In genomic region chr16:50152807-50153647, GRCh38 we compare ENCODE assay signal across 8 cellular contexts. TPM values are rescaled to one million over a fixed set of nuclear protein-coding genes. Genes with fewer than 3 reads are reported as not detected.
DNase-seq lines count a peak whose midpoint lies in the region; ATAC-seq and TF ChIP-seq lines count a peak whose summit lies in the region.

Gene TENT4B, plus strand, starts transcription at chr16:50153306. Its CDS starts 316 bp downstream, at chr16:50153622.

- H3K4me1 ChIP-seq in liver (ENCODE audit: control insufficient read depth in 4 of 4, insufficient read depth in 4 of 4, low read length in 3 of 4) = peaks cover 4 to 29% (median 13%) of the 10 kb centered on the region in 4 donors

- H3K4me3 ChIP-seq in AG10803 (ENCODE audit: low read length) = peak within 1 kb of the TSS; percentile 85
- H3K4me3 ChIP-seq in liver (ENCODE audit: low read depth in 1 of 3, low read length in 3 of 3) = peak within 1 kb of the TSS; percentile 87 to 97 (median 89)

- no peaks in the 10 kb centered on the region for H3K27me3 Mint-ChIP-seq in dendritic cell treated with granulocyte-macrophage colony-stimulating factor and Interleukin-4, amounts not matched to agents 40 ng/mL and 50 ng/mL, for 4 days

- H3K9ac ChIP-seq in liver (ENCODE audit: low read depth in 1 of 2, low read length in 2 of 2) = peak within 1 kb of the TSS; percentile 64 to 92

- peak within 1 kb of the TSS; percentile 91 for H3K27ac Mint-ChIP-seq in dendritic cell treated with granulocyte-macrophage colony-stimulating factor and Interleukin-4, amounts not matched to agents 40 ng/mL and 50 ng/mL, for 4 days

- no peaks in the 10 kb centered on the region for H3K9me3 ChIP-seq in liver (ENCODE audit: control insufficient read depth in 4 of 4, low read length in 3 of 4)

- H3K27me3 ChIP-seq in liver (ENCODE audit: control insufficient read depth in 4 of 4, insufficient read depth in 4 of 4, low read length in 3 of 4) = no peaks in the 10 kb centered on the region

- TF ChIP-seq RAD21 in liver (IDR thresholded peaks at IDR 0.05) = no peak

- H3K4me1 Mint-ChIP-seq in dendritic cell treated with granulocyte-macrophage colony-stimulating factor and Interleukin-4, amounts not matched to agents 40 ng/mL and 50 ng/mL, for 4 days (ENCODE audit: low read depth) = peaks cover 33% of the 10 kb centered on the region

- intact Hi-C loops in dendritic cell treated with granulocyte-macrophage colony-stimulating factor and Interleukin-4, amounts not matched to agents 40 ng/mL and 50 ng/mL, for 4 days (cut with micrococcal nuclease) = loop anchor here (1.0 to 10.0 kb wide), 3 partner anchors 88 to 212 kb away; partner anchors contain the start of genes BRD7 and HEATR3

- ATAC-seq in GM18909 (IDR thresholded peaks at IDR 0.05; ENCODE audit: poor library complexity, unreplicated experiment) (peak; percentile 79), HG03139 (IDR thresholded peaks at IDR 0.05; ENCODE audit: unreplicated experiment) (peak; percentile 61)

- H3K27ac ChIP-seq in liver (ENCODE audit: low read depth in 1 of 2, low read length in 2 of 2) = peak within 1 kb of the TSS; percentile 96 to 99

- H3K9me3 Mint-ChIP-seq in dendritic cell treated with granulocyte-macrophage colony-stimulating factor and Interleukin-4, amounts not matched to agents 40 ng/mL and 50 ng/mL, for 4 days = no peaks in the 10 kb centered on the region

- TF ChIP-seq CTCF in AG10803 (conservative IDR thresholded peaks at IDR 0.05; ENCODE audit: low read length) (no peak), liver (IDR thresholded peaks at IDR 0.05; ENCODE audit: low read depth, low read length, missing input control) (no peak)

- H3K4me3 Mint-ChIP-seq in dendritic cell treated with granulocyte-macrophage colony-stimulating factor and Interleukin-4, amounts not matched to agents 40 ng/mL and 50 ng/mL, for 4 days = peak within 1 kb of the TSS; percentile 93

- DNase-seq in AG10803 (ENCODE audit: low read depth) = peak; percentile 82
- peak; percentile 69 for DNase-seq in NCI-H510A (lab: John Stamatoyannopoulos, UW)
- DNase-seq in activated CD4-positive, alpha-beta T cell treated with anti-CD3 and anti-CD28 coated beads, Interleukin-2, amount 50 U/mL, for 4 hours = peak; percentile 82 to 85
- DNase-seq in stimulated activated CD4-positive, alpha-beta T cell treated with anti-CD3 and anti-CD28 coated beads, Interleukin-4, amount 100 ng/mL, for 1 hour = peak; percentile 85

- H3K36me3 Mint-ChIP-seq in dendritic cell treated with granulocyte-macrophage colony-stimulating factor and Interleukin-4, amounts not matched to agents 40 ng/mL and 50 ng/mL, for 4 days (ENCODE audit: low read depth) = peaks cover 25% of the 10 kb centered on the region

- H3K36me3 ChIP-seq in liver (ENCODE audit: control insufficient read depth in 4 of 4, insufficient read depth in 3 of 4, low read depth in 1 of 4, low read length in 3 of 4) = no peaks in the 10 kb centered on the region

- under 1% methylated on average over 116 of the region's 121 CpGs for WGBS in liver

TF ChIP-seq in liver, 16 proteins besides CTCF, POLR2A, EP300 and RAD21:
- no peak for TF ChIP-seq ATF3 (IDR thresholded peaks at IDR 0.05)
- peak; percentile 43 for TF ChIP-seq SP1 (IDR thresholded peaks at IDR 0.05)

RNA-seq across cellular contexts. Expression of gene TENT4B, which starts in this region (rescaled TPM):
- total RNA-seq in liver = 10 to 100 TPM in 1 of 2 donors, 1 to 10 TPM in 1; 7.5 to 10.8 TPM
- polyA plus RNA-seq in liver = 1 to 10 TPM; 4.2 to 8.3 TPM

Comparison
In these comparisons a context has a peak if more than half of its experiments do, and no peak if none do; other contexts are left out.
1. Peak in every context shown above with its lines: DNase-seq, ATAC-seq, H3K4me3 ChIP-seq and H3K27ac ChIP-seq.